1 cellular context compared by ENCODE assay signal in genomic region chr13:43786472-43786765, GRCh38.
TF ChIP-seq lines count a peak whose summit lies in the region.

No MANE protein-coding gene starts in this region.

TF ChIP-seq in HEK293, 187 proteins besides CTCF, POLR2A, EP300 and RAD21 (continued from another document):
- TF ChIP-seq PRDM10 (tag by site-specific recombination; IDR thresholded peaks at IDR 0.05) (0 out of 2 replicates have a peak, but pooled peaks have one; percentile 25), ZIC2 (tag by site-specific recombination; IDR thresholded peaks at IDR 0.05) (peak; percentile 75; the same call in 1 of the 2 replicates), ZNF148 (tag by site-specific recombination; IDR thresholded peaks at IDR 0.05; ENCODE audit: borderline replicate concordance) (no peak), ZNF335 (tag by site-specific recombination; conservative IDR thresholded peaks at IDR 0.05) (0 out of 2 replicates have a peak, but pooled peaks have one; percentile 23)
- TF ChIP-seq, protein P1, sequence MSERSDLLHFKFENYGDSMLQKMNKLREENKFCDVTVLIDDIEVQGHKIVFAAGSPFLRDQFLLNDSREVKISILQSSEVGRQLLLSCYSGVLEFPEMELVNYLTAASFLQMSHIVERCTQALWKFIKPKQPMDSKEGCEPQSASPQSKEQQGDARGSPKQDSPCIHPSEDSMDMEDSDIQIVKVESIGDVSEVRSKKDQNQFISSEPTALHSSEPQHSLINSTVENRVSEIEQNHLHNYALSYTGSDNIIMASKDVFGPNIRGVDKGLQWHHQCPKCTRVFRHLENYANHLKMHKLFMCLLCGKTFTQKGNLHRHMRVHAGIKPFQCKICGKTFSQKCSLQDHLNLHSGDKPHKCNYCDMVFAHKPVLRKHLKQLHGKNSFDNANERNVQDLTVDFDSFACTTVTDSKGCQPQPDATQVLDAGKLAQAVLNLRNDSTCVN (tag by site-specific recombination; optimal IDR thresholded peaks at IDR 0.05) = no peak
